1 cellular context compared by ENCODE assay signal in genomic region chr1:16147615-16147926, GRCh38.
A peak's percentile ranks its signal among the peaks of the same experiment; 100 is the strongest.
TF ChIP-seq lines count a peak whose summit lies in the region.

No MANE protein-coding gene starts in this region.

TF ChIP-seq in K562, 482 proteins besides CTCF, POLR2A, EP300 and RAD21 (continued from another document and continues in another):
- no peak for TF ChIP-seq ZNF57 (CRISPR knock-in tag; IDR thresholded peaks at IDR 0.05)
- no peak for TF ChIP-seq KLF10 (CRISPR knock-in tag; IDR thresholded peaks at IDR 0.05)
- TF ChIP-seq ELF1 (tag; IDR thresholded peaks at IDR 0.05), result no peak
- peak; percentile 84 for TF ChIP-seq BRD9 (IDR thresholded peaks at IDR 0.05; ENCODE audit: low read depth, partially characterized antibody)
- TF ChIP-seq HEY1 (CRISPR knock-in tag; IDR thresholded peaks at IDR 0.05; ENCODE audit: borderline replicate concordance), result no peak
- no peak for TF ChIP-seq NFXL1 (CRISPR knock-in tag; IDR thresholded peaks at IDR 0.05)
- TF ChIP-seq FIP1L1 (IDR thresholded peaks at IDR 0.05; ENCODE audit: low read depth, low read length, poor library complexity, severe bottlenecking), result no peak
- TF ChIP-seq ZNF436 (CRISPR knock-in tag; IDR thresholded peaks at IDR 0.05), result no peak
- TF ChIP-seq ATF6 (CRISPR knock-in tag; IDR thresholded peaks at IDR 0.05), result no peak
- no peak for TF ChIP-seq ZNF232 (CRISPR knock-in tag; IDR thresholded peaks at IDR 0.05)
- TF ChIP-seq SOX6 (IDR thresholded peaks at IDR 0.05), result no peak
- no peak for TF ChIP-seq HINFP (tag; conservative IDR thresholded peaks at IDR 0.05; ENCODE audit: low read depth)
- TF ChIP-seq ARHGAP35 (IDR thresholded peaks at IDR 0.05; ENCODE audit: partially characterized antibody), result no peak
- no peak for TF ChIP-seq TBP (optimal IDR thresholded peaks at IDR 0.05; ENCODE audit: low read depth, low read length)
- TF ChIP-seq HMBOX1 (IDR thresholded peaks at IDR 0.05), result no peak
- no peak for TF ChIP-seq KLF16 (IDR thresholded peaks at IDR 0.05)
- no peak for TF ChIP-seq TSHZ1 (CRISPR knock-in tag; IDR thresholded peaks at IDR 0.05)
- no peak for TF ChIP-seq ZNF639 (CRISPR knock-in tag; conservative IDR thresholded peaks at IDR 0.05 in 1 of 2, IDR thresholded peaks at IDR 0.05 in 1 of 2)
- no peak for TF ChIP-seq ZNF668 (CRISPR knock-in tag; IDR thresholded peaks at IDR 0.05)
- no peak for TF ChIP-seq CCNT2 (IDR thresholded peaks at IDR 0.05; ENCODE audit: borderline replicate concordance, extremely low read depth, insufficient read length, low read depth, low read length)
- no peak for TF ChIP-seq DNMT1 (IDR thresholded peaks at IDR 0.05)
- no peak for TF ChIP-seq ZC3H8 (IDR thresholded peaks at IDR 0.05)
- TF ChIP-seq HDAC2 (IDR thresholded peaks at IDR 0.05), result peak; percentile 88
- TF ChIP-seq THRAP3 (IDR thresholded peaks at IDR 0.05; ENCODE audit: borderline replicate concordance), result no peak
- TF ChIP-seq HDAC3 (IDR thresholded peaks at IDR 0.05; ENCODE audit: borderline replicate concordance, partially characterized antibody), result no peak
- TF ChIP-seq ELF4 (CRISPR knock-in tag; IDR thresholded peaks at IDR 0.05), result no peak
- TF ChIP-seq POLR2AphosphoS5 (IDR thresholded peaks at IDR 0.05; ENCODE audit: control insufficient read depth, insufficient read depth, low read depth, low read length), result no peak
- no peak for TF ChIP-seq PURB (CRISPR knock-in tag; IDR thresholded peaks at IDR 0.05; ENCODE audit: low read depth)
- TF ChIP-seq ZNF347 (CRISPR knock-in tag; IDR thresholded peaks at IDR 0.05; ENCODE audit: low read depth), result no peak
- 0 out of 2 replicates have a peak, but pooled peaks have one; percentile 29 for TF ChIP-seq FOXP1 (CRISPR knock-in tag; IDR thresholded peaks at IDR 0.05)
- TF ChIP-seq PTRF (tag; IDR thresholded peaks at IDR 0.05), result no peak
- TF ChIP-seq ZHX1 (conservative IDR thresholded peaks at IDR 0.05; ENCODE audit: low read length), result no peak
- no peak for TF ChIP-seq RBM17 (IDR thresholded peaks at IDR 0.05; ENCODE audit: borderline replicate concordance, low read depth, low read length)
- TF ChIP-seq ZFP36 (IDR thresholded peaks at IDR 0.05; ENCODE audit: low read depth, low read length, partially characterized antibody), result peak; percentile 96
- TF ChIP-seq SMARCA5 (IDR thresholded peaks at IDR 0.05), result peak; percentile 96
- TF ChIP-seq RB1 (IDR thresholded peaks at IDR 0.05; ENCODE audit: low read depth), result no peak
- TF ChIP-seq CEBPZ (IDR thresholded peaks at IDR 0.05; ENCODE audit: borderline replicate concordance, low read depth, low read length), result no peak
- TF ChIP-seq MEF2A (IDR thresholded peaks at IDR 0.05; ENCODE audit: control insufficient read depth, low read depth, low read length), result no peak
- no peak for TF ChIP-seq ZNF740 (CRISPR knock-in tag; IDR thresholded peaks at IDR 0.05)
- TF ChIP-seq ZNF740 (tag; IDR thresholded peaks at IDR 0.05), result no peak
- no peak for TF ChIP-seq ETV6 (IDR thresholded peaks at IDR 0.05; ENCODE audit: borderline replicate concordance in 1 of 2, low read depth in 2 of 2, low read length in 1 of 2)
- TF ChIP-seq ETV6 (CRISPR knock-in tag; IDR thresholded peaks at IDR 0.05; ENCODE audit: borderline replicate concordance), result no peak
- no peak for TF ChIP-seq THRA (IDR thresholded peaks at IDR 0.05)
- TF ChIP-seq NR0B1 (IDR thresholded peaks at IDR 0.05; ENCODE audit: partially characterized antibody), result no peak
- TF ChIP-seq MXI1 (IDR thresholded peaks at IDR 0.05; ENCODE audit: low read depth, low read length), result no peak
- no peak for TF ChIP-seq HLTF (IDR thresholded peaks at IDR 0.05)
- peak in 1 of 2 experiments; percentile 75; a peak in 2 of 3 replicates for TF ChIP-seq CBX3 (IDR thresholded peaks at IDR 0.05; ENCODE audit: borderline replicate concordance in 1 of 2, low read length in 2 of 2)
- 0 out of 4 replicates have a peak, but pooled peaks of 1 of the 2 experiments have one; percentile 17 for TF ChIP-seq TEAD1 (CRISPR knock-in tag; IDR thresholded peaks at IDR 0.05)
- TF ChIP-seq MAFG (tag; conservative IDR thresholded peaks at IDR 0.05), result no peak
